Comparison of ENCODE assay signal across 8 cellular contexts in genomic region chr19:49814010-49814409, GRCh38. TPM values are rescaled to one million over a fixed set of nuclear protein-coding genes. Genes with fewer than 3 reads are reported as not detected.
DNase-seq lines count a peak whose midpoint lies in the region; ATAC-seq lines count a peak whose summit lies in the region.

No MANE protein-coding gene starts in this region.

- no peak overlapping the region for H3K27ac ChIP-seq in SJCRH30
- H3K27ac ChIP-seq in epithelial cell of prostate, result peak overlapping the region; percentile 55

- H3K9me3 ChIP-seq in HAP-1 (peaks cover 3% of the 10 kb centered on the region), SJCRH30 (replicated peaks) (no peaks in the 10 kb centered on the region)

- H3K36me3 ChIP-seq in HAP-1 (replicated peaks), result no peaks in the 10 kb centered on the region
- H3K36me3 ChIP-seq in SJCRH30, result no peaks in the 10 kb centered on the region

- ATAC-seq in HG02970 (IDR thresholded peaks at IDR 0.05; ENCODE audit: low FRiP score, unreplicated experiment) (no peak), GM19395 (IDR thresholded peaks at IDR 0.05; ENCODE audit: unreplicated experiment) (no peak)

- H3K4me1 ChIP-seq in HAP-1 (peaks cover 11% of the 10 kb centered on the region), SJCRH30 (peaks cover 3% of the 10 kb centered on the region; the same call in 1 of the 2 replicates)

- H3K4me3 ChIP-seq in HAP-1, result peak overlapping the region; percentile 49
- H3K4me3 ChIP-seq in SJCRH30, result peak overlapping the region; percentile 71
- H3K4me3 ChIP-seq in skeletal muscle cell (ENCODE audit: low read depth, low read length), result peak overlapping the region; percentile 77

- DNase-seq in HAP-1 (ENCODE audit: low spot score in 2 of 2) (no peak), SJCRH30 (no peak), epithelial cell of prostate (ENCODE audit: low read depth, low spot score) (no peak), skeletal muscle cell (ENCODE audit: low read depth) (no peak), HUDEP-2 (lab: John Stamatoyannopoulos, UW; ENCODE audit: unreplicated experiment in 76 of 76) (no peak), NCI-H2107 treated with DMSO at 0.1 percent for 48 hours (lab: John Stamatoyannopoulos, UW; ENCODE audit: unreplicated experiment) (no peak)

- H3K27me3 ChIP-seq in HAP-1 (ENCODE audit: low read depth) (no peaks in the 10 kb centered on the region), SJCRH30 (no peaks in the 10 kb centered on the region)

- in situ Hi-C loops in HAP-1 (cut with MboI; ENCODE audit: low sequenced_read_pairs), result no loop called here

RNA-seq across cellular contexts. Expression of gene FUZ, which starts 0.9 kb away (rescaled TPM):
- total RNA-seq in SJCRH30 (2014; rRNA removed; shearing (Covaris generic)), result 27.6 and 27.9 TPM in 2 replicates

RNA-seq across cellular contexts. Expression of gene MED25, which starts 4.1 kb away (rescaled TPM):
- 22.2 and 27.4 TPM in 2 replicates for total RNA-seq in SJCRH30 (2014; rRNA removed; shearing (Covaris generic))

RNA-seq across cellular contexts. Expression of gene PTOV1, which starts 36.9 kb away (rescaled TPM):
- 77.1 and 91.2 TPM in 2 replicates for total RNA-seq in SJCRH30 (2014; rRNA removed; shearing (Covaris generic))

RNA-seq across cellular contexts. Expression of gene AP2A1, which starts 47.2 kb away (rescaled TPM):
- 66.5 and 68.8 TPM in 2 replicates for total RNA-seq in SJCRH30 (2014; rRNA removed; shearing (Covaris generic))

RNA-seq across cellular contexts. Expression of gene TSKS, which starts 50.9 kb away (rescaled TPM):
- total RNA-seq in SJCRH30 (2014; rRNA removed; shearing (Covaris generic)), result not detected in 2 replicates
